In genomic region chr7:23020742-23021401, GRCh38 we compare ENCODE assay signal across 10 cellular contexts. TPM values are rescaled to one million over a fixed set of nuclear protein-coding genes. Genes with fewer than 3 reads are reported as not detected.
DNase-seq lines count a peak whose midpoint lies in the region; ATAC-seq and TF ChIP-seq lines count a peak whose summit lies in the region.
"Had no signal": no experiment of that assay in that cellular context is flagged by ENCODE, and none has a peak within 500 bp of the region (broad histone marks: within the 10 kb centered on the region; RNA-seq: fewer than 3 reads in every experiment).

No MANE protein-coding gene starts in this region.

- no peak for TF ChIP-seq RAD21 in IMR-90 (IDR thresholded peaks at IDR 0.05; ENCODE audit: low read length)

- H3K27ac ChIP-seq in IMR-90 (ENCODE audit: insufficient read depth, low read length) = peak overlapping the region; percentile 79
- peak overlapping the region; percentile 58 for H3K27ac ChIP-seq in lower lobe of right lung

- H3K27me3 ChIP-seq in IMR-90 (ENCODE audit: control insufficient read depth, insufficient read depth, low read length) (no peaks in the 10 kb centered on the region), lower lobe of right lung (ENCODE audit: low read depth) (no peaks in the 10 kb centered on the region)

- H3K23ac ChIP-seq in IMR-90 (ENCODE audit: low read depth, low read length) = peak overlapping the region; percentile 84

- WGBS in IMR-90 (ENCODE audit: extremely low coverage in 2 of 2, insufficient read length in 1 of 2), 2 experiments = 0% methylated on average over 1 of the region's 3 CpGs; no CpG with 5 or more reads in 1 of the 2 experiments

- no TSS peak for BruUV-seq in IMR-90 (replicated peaks; lab: Mats Ljungman, UMichigan)

- H2AK9ac ChIP-seq in IMR-90 (replicated peaks; ENCODE audit: low read depth, low read length, poor library complexity) = peak overlapping the region; percentile 90

- no peaks in the 10 kb centered on the region; the same call in 1 of the 2 replicates for H3K9me3 ChIP-seq in IMR-90 (ENCODE audit: control insufficient read depth, insufficient read depth, low read length)
- H3K9me3 ChIP-seq in lower lobe of right lung = no peaks in the 10 kb centered on the region

- no peaks in the 10 kb centered on the region for H3K36me3 ChIP-seq in IMR-90 (ENCODE audit: control insufficient read depth, insufficient read depth, low read length)
- H3K36me3 ChIP-seq in lower lobe of right lung = no peaks in the 10 kb centered on the region

- H2AFZ ChIP-seq in IMR-90 (replicated peaks; ENCODE audit: low read length, poor library complexity) = peak overlapping the region; percentile 86

- peaks cover 12% of the 10 kb centered on the region for H3K9me1 ChIP-seq in IMR-90 (ENCODE audit: insufficient read depth, low read length)

- peak overlapping the region; percentile 86 for H4K5ac ChIP-seq in IMR-90 (ENCODE audit: low read depth, low read length)

- ATAC-seq in IMR-90 (ENCODE audit: low read depth) = peak; percentile 63
- ATAC-seq in lower lobe of right lung = peak; percentile 66 to 77
- no peak for ATAC-seq in GM21737 (IDR thresholded peaks at IDR 0.05; ENCODE audit: unreplicated experiment)
- ATAC-seq in GM21723 (IDR thresholded peaks at IDR 0.05; ENCODE audit: unreplicated experiment) = no peak
- ATAC-seq: left colon, WTC11 had no signal

- H2AK5ac ChIP-seq in IMR-90 (ENCODE audit: low read depth, low read length) = peak overlapping the region; percentile 87

- H3K4me2 ChIP-seq in IMR-90 (ENCODE audit: low read depth, low read length) = peak overlapping the region; percentile 73; the same call in 1 of the 2 replicates

- H2BK20ac ChIP-seq in IMR-90 (ENCODE audit: low read depth, low read length) = peak overlapping the region; percentile 95

- peaks cover 15% of the 10 kb centered on the region for H3K4me1 ChIP-seq in IMR-90 (ENCODE audit: control insufficient read depth, insufficient read depth, low read length)
- peaks cover 20% of the 10 kb centered on the region for H3K4me1 ChIP-seq in lower lobe of right lung

- H3K9ac ChIP-seq in IMR-90 (ENCODE audit: low read depth, low read length) = no peak overlapping the region; the same call in 1 of the 2 replicates

- peak overlapping the region; percentile 90 for H3K14ac ChIP-seq in IMR-90 (replicated peaks; ENCODE audit: low read depth, low read length)

- CTCF ChIA-PET in IMR-90 (lab: Yijun Ruan, JAX) = interaction anchor here (0.6 to 0.9 kb wide), 2 partner anchors 23 to 1084 kb away, joined by 3 to 5 read pairs; no protein-coding TSS in a partner anchor

- H2BK5ac ChIP-seq in IMR-90 (ENCODE audit: low read depth, low read length, poor library complexity, severe bottlenecking) = peak overlapping the region; percentile 94

- H4K91ac ChIP-seq in IMR-90 (ENCODE audit: insufficient read depth, low read depth, low read length) = peak overlapping the region; percentile 53

- no peak for TF ChIP-seq POLR2A in IMR-90 (IDR thresholded peaks at IDR 0.05; ENCODE audit: low read depth, low read length)

- H3K4ac ChIP-seq in IMR-90 (ENCODE audit: low read depth, low read length) = peak overlapping the region; percentile 84

- H4K20me1 ChIP-seq in IMR-90 (ENCODE audit: insufficient read depth, low read length) = no peaks in the 10 kb centered on the region

- H3K56ac ChIP-seq in IMR-90 (ENCODE audit: extremely low read depth, insufficient read depth, low read length) = 0 out of 2 replicates have a peak overlapping the region, but pooled peaks have one; percentile 11

- DNase-seq in AG09309 (ENCODE audit: low read depth) (peak; percentile 71), IMR-90 (peak; percentile 88), amniotic epithelial cell (ENCODE audit: low read depth) (peak; percentile 42), lower lobe of right lung (no peak), NCI-H187 (lab: John Stamatoyannopoulos, UW) (no peak), NCI-H446 treated with DMSO at 0.1 percent for 48 hours (lab: John Stamatoyannopoulos, UW) (no peak)
- DNase-seq: left colon had no signal

- peaks cover 0 to 8% of the 10 kb centered on the region in 2 experiments; a peak in 1 of 4 replicates for H3K79me1 ChIP-seq in IMR-90 (ENCODE audit: low read depth in 1 of 2, low read length in 2 of 2)

- peak overlapping the region; percentile 97 for H3K18ac ChIP-seq in IMR-90 (ENCODE audit: low read depth, low read length)

- peak overlapping the region; percentile 29 to 83; a peak in 3 of 4 replicates for H4K8ac ChIP-seq in IMR-90 (ENCODE audit: low read depth in 2 of 2, low read length in 2 of 2)

- peak overlapping the region; percentile 94 for H2BK120ac ChIP-seq in IMR-90 (ENCODE audit: low read depth, low read length)

- intact Hi-C loops in IMR-90 (cut with micrococcal nuclease) = no loop called here
- intact Hi-C loops in lower lobe of right lung (cut with DNase I) = no loop called here

- in situ Hi-C loops in IMR-90 (cut with MboI; ENCODE audit: low sequenced_read_pairs) = no loop called here

- peak overlapping the region; percentile 84; the same call in 1 of the 3 replicates for H2BK15ac ChIP-seq in IMR-90 (ENCODE audit: low read depth, low read length)

- POLR2A ChIA-PET in IMR-90 (lab: Charles Lee; ENCODE audit: unreplicated experiment) = no interaction called here

- H3K4me3 ChIP-seq in AG09309 (ENCODE audit: control insufficient read depth, low read depth, low read length) (no peak overlapping the region), IMR-90 (ENCODE audit: insufficient read depth, low read depth, low read length) (no peak overlapping the region), lower lobe of right lung (no peak overlapping the region)

- dilution Hi-C loops in IMR-90 (cut with HindIII; ENCODE audit: low sequenced_read_pairs, unreplicated experiment) = no loop called here

- TF ChIP-seq CTCF in AG09309 (IDR thresholded peaks at IDR 0.05; ENCODE audit: control insufficient read depth, insufficient read depth, low read depth, low read length, missing control alignments) (no peak), IMR-90 (conservative IDR thresholded peaks at IDR 0.05; ENCODE audit: low read depth, low read length) (no peak), lower lobe of right lung (IDR thresholded peaks at IDR 0.05) (no peak)

TF ChIP-seq in IMR-90, 13 proteins besides CTCF, POLR2A, EP300 and RAD21:
- TF ChIP-seq RCOR1 (IDR thresholded peaks at IDR 0.05; ENCODE audit: insufficient replicate concordance, low read length) = no peak
- no peak for TF ChIP-seq MAZ (IDR thresholded peaks at IDR 0.05; ENCODE audit: borderline replicate concordance, low read depth, low read length)
- peak; percentile 75 for TF ChIP-seq FOS (IDR thresholded peaks at IDR 0.05; ENCODE audit: low read depth, low read length)
- peak; percentile 28; the same call in 1 of the 2 replicates for TF ChIP-seq CEBPB (IDR thresholded peaks at IDR 0.05; ENCODE audit: low read depth, low read length)

RNA-seq across cellular contexts. Expression of gene HYCC1, which starts 6.9 kb away (rescaled TPM):
- total RNA-seq in IMR-90 (2012; rRNA removed) (78.3 and 185 TPM in 2 replicates), lower lobe of right lung (37.5 TPM)
- 42.9 and 44.1 TPM in 2 replicates for polyA plus RNA-seq in IMR-90 (2012; rRNA removed)
- polyA plus RNA-seq in IMR-90 (2012; cell fraction: cytosol; rRNA removed) = 16.8 and 23.7 TPM in 2 replicates
- 4.9 and 30.2 TPM in 2 replicates for polyA plus RNA-seq in IMR-90 (2012; cell fraction: nucleus; rRNA removed; ENCODE audit: low replicate concordance)

Comparison
In these comparisons a context has a peak if more than half of its experiments do, and no peak if none do; other contexts are left out.
1. DNase-seq: peak in AG09309 (single experiment), IMR-90 (single experiment) and amniotic epithelial cell (single experiment); none in lower lobe of right lung (single experiment), NCI-H187 (0 of 2) and NCI-H446 treated with DMSO at 0.1 percent for 48 hours (single experiment).
2. ATAC-seq: peak in IMR-90 (single experiment) and lower lobe of right lung (2 of 2); none in GM21737 (single experiment) and GM21723 (single experiment).